In genomic region chr6:160692369-160692959, GRCh38 we compare ENCODE assay signal across 2 cellular contexts.
TF ChIP-seq lines count a peak whose summit lies in the region.

No MANE protein-coding gene starts in this region.

TF ChIP-seq in GM12878, 131 proteins besides CTCF, POLR2A, EP300 and RAD21:
- no peak for TF ChIP-seq MYC (IDR thresholded peaks at IDR 0.05; ENCODE audit: insufficient read depth, insufficient read length, insufficient replicate concordance, low read length, severe bottlenecking)
- TF ChIP-seq ETV6 (conservative IDR thresholded peaks at IDR 0.05 in 1 of 2, IDR thresholded peaks at IDR 0.05 in 1 of 2; ENCODE audit: borderline replicate concordance in 1 of 2, low read depth in 1 of 2): no peak

TF ChIP-seq in liver, 16 proteins besides CTCF, POLR2A, EP300 and RAD21:
- no peak for TF ChIP-seq TAF1 (conservative IDR thresholded peaks at IDR 0.05)
- TF ChIP-seq JUND (IDR thresholded peaks at IDR 0.05): peak in 1 of 2 donors; percentile 47
- TF ChIP-seq ATF3 (IDR thresholded peaks at IDR 0.05): no peak
- peak; percentile 40 for TF ChIP-seq ZBTB33 (IDR thresholded peaks at IDR 0.05)
- peak; percentile 94 for TF ChIP-seq NR2F2 (IDR thresholded peaks at IDR 0.05)
- TF ChIP-seq EGR1 (IDR thresholded peaks at IDR 0.05; ENCODE audit: low read depth in 2 of 2): no peak
- TF ChIP-seq FOXA2 (IDR thresholded peaks at IDR 0.05): peak; percentile 90
- peak; percentile 79 for TF ChIP-seq FOXA1 (IDR thresholded peaks at IDR 0.05)
- TF ChIP-seq HNF4A (conservative IDR thresholded peaks at IDR 0.05): peak; percentile 78 to 84
- peak; percentile 72 for TF ChIP-seq YY1 (IDR thresholded peaks at IDR 0.05)
- peak; percentile 59 for TF ChIP-seq MAX (IDR thresholded peaks at IDR 0.05)
- TF ChIP-seq SP1 (IDR thresholded peaks at IDR 0.05): peak; percentile 91
- TF ChIP-seq REST (IDR thresholded peaks at IDR 0.05): no peak
- peak; percentile 63 for TF ChIP-seq HNF4G (IDR thresholded peaks at IDR 0.05)
- TF ChIP-seq GABPA (IDR thresholded peaks at IDR 0.05 in 1 of 2, conservative IDR thresholded peaks at IDR 0.05 in 1 of 2): no peak
- TF ChIP-seq RXRA (IDR thresholded peaks at IDR 0.05): peak; percentile 91 to 96
